Comparison of ENCODE assay signal across 12 cellular contexts in genomic region chr11:128500488-128500887, GRCh38.
DNase-seq lines count a peak whose midpoint lies in the region; ATAC-seq and TF ChIP-seq lines count a peak whose summit lies in the region.
"Had no signal": no experiment of that assay in that cellular context is flagged by ENCODE, and none has a peak within 500 bp of the region (broad histone marks: within the 10 kb centered on the region; RNA-seq: fewer than 3 reads in every experiment).

No MANE protein-coding gene starts in this region.

- peak overlapping the region; percentile 66 for H3K4me3 Mint-ChIP-seq in activated CD8-positive, alpha-beta memory T cell treated with anti-CD3 and anti-CD28 coated beads, Interleukin-2, amount 10 ng/mL, durations not matched to agents 7 days and 5 days
- H3K4me3 Mint-ChIP-seq in activated T-cell treated with anti-CD3 and anti-CD28 coated beads, Interleukin-2, amount 50 U/mL, for 72 hours, result peak overlapping the region; percentile 95
- peak overlapping the region; percentile 71 to 96 (median 78) for H3K4me3 Mint-ChIP-seq in immature natural killer cell

- H3K4me1 Mint-ChIP-seq in activated CD8-positive, alpha-beta memory T cell treated with anti-CD3 and anti-CD28 coated beads, Interleukin-2, amount 10 ng/mL, durations not matched to agents 7 days and 5 days, result peaks cover 96% of the 10 kb centered on the region
- peaks cover 99% of the 10 kb centered on the region for H3K4me1 Mint-ChIP-seq in activated T-cell treated with anti-CD3 and anti-CD28 coated beads, Interleukin-2, amount 50 U/mL, for 72 hours (ENCODE audit: low read depth)
- H3K4me1 Mint-ChIP-seq in immature natural killer cell, result peaks cover 98 to 100% of the 10 kb centered on the region in 2 donors

- H3K4me1 ChIP-seq in thoracic aorta (ENCODE audit: control insufficient read depth in 1 of 2, low read depth in 2 of 2), result peaks cover 91 to 99% of the 10 kb centered on the region in 2 donors

- no peaks in the 10 kb centered on the region for H3K9me3 ChIP-seq in thoracic aorta

- H3K27ac ChIP-seq in thoracic aorta, result peak overlapping the region; percentile 74 to 84
- H3K27ac ChIP-seq: WERI-Rb-1 had no signal

- no peaks in the 10 kb centered on the region for H3K27me3 Mint-ChIP-seq in activated CD8-positive, alpha-beta memory T cell treated with anti-CD3 and anti-CD28 coated beads, Interleukin-2, amount 10 ng/mL, durations not matched to agents 7 days and 5 days
- no peaks in the 10 kb centered on the region for H3K27me3 Mint-ChIP-seq in activated T-cell treated with anti-CD3 and anti-CD28 coated beads, Interleukin-2, amount 50 U/mL, for 72 hours (ENCODE audit: low read depth)
- peaks cover 2 to 22% (median 3%) of the 10 kb centered on the region in 3 donors for H3K27me3 Mint-ChIP-seq in immature natural killer cell (ENCODE audit: low read depth in 3 of 3)

- ATAC-seq in activated CD8-positive, alpha-beta memory T cell treated with anti-CD3 and anti-CD28 coated beads, Interleukin-2, amount 10 ng/mL, durations not matched to agents 7 days and 5 days, result no peak
- no peak for ATAC-seq in activated T-cell treated with anti-CD3 and anti-CD28 coated beads, Interleukin-2, amount 50 U/mL, for 72 hours (replicated peaks in 1 of 2)
- no peak for ATAC-seq in thoracic aorta (ENCODE audit: insufficient number of reproducible peaks, low FRiP score, low read depth)

- no peaks in the 10 kb centered on the region for H3K27me3 ChIP-seq in thoracic aorta (replicated peaks; ENCODE audit: insufficient read depth)

- CTCF ChIA-PET in activated CD8-positive, alpha-beta memory T cell treated with anti-CD3 and anti-CD28 coated beads, Interleukin-2, amount 10 ng/mL, durations not matched to agents 7 days and 5 days (lab: Charles Lee), result interaction anchor here (0.7 to 14.7 kb wide), 8 partner anchors 11 to 210 kb away, joined by 3 to 108 read pairs (median 6); no protein-coding TSS in a partner anchor

- peaks cover 73% of the 10 kb centered on the region for H3K36me3 Mint-ChIP-seq in activated CD8-positive, alpha-beta memory T cell treated with anti-CD3 and anti-CD28 coated beads, Interleukin-2, amount 10 ng/mL, durations not matched to agents 7 days and 5 days
- H3K36me3 Mint-ChIP-seq in activated T-cell treated with anti-CD3 and anti-CD28 coated beads, Interleukin-2, amount 50 U/mL, for 72 hours (ENCODE audit: insufficient read depth in 2 of 2), result peaks cover 35 to 54% of the 10 kb centered on the region in 2 donors
- H3K36me3 Mint-ChIP-seq in immature natural killer cell, result peaks cover 3 to 17% (median 10%) of the 10 kb centered on the region in 3 donors

- peak overlapping the region; percentile 87 for H3K27ac Mint-ChIP-seq in activated CD8-positive, alpha-beta memory T cell treated with anti-CD3 and anti-CD28 coated beads, Interleukin-2, amount 10 ng/mL, durations not matched to agents 7 days and 5 days
- peak overlapping the region; percentile 97 for H3K27ac Mint-ChIP-seq in activated T-cell treated with anti-CD3 and anti-CD28 coated beads, Interleukin-2, amount 50 U/mL, for 72 hours
- H3K27ac Mint-ChIP-seq in immature natural killer cell, result peak overlapping the region; percentile 86 to 98 (median 96)

- no peak for DNase-seq in activated CD8-positive, alpha-beta memory T cell treated with anti-CD3 and anti-CD28 coated beads, Interleukin-2, amount 10 ng/mL, durations not matched to agents 7 days and 5 days
- no peak for DNase-seq in activated CD8-positive, alpha-beta memory T cell treated with anti-CD3 and anti-CD28 coated beads, Interleukin-2, amount 50 U/mL, for 48 hours
- no peak for DNase-seq in activated T-cell treated with anti-CD3 and anti-CD28 coated beads, Interleukin-2, amount 50 U/mL, for 72 hours
- DNase-seq in immature natural killer cell, result no peak
- DNase-seq in thoracic aorta (ENCODE audit: low spot score), result no peak
- no peak for DNase-seq in NCI-H524 (lab: John Stamatoyannopoulos, UW)
- no peak for DNase-seq in NCI-H446 (lab: John Stamatoyannopoulos, UW)
- no peak for DNase-seq in stimulated activated CD4-positive, alpha-beta T cell treated with anti-CD3 and anti-CD28 coated beads, Interleukin-15, amount 100 ng/mL, for 24 hours
- DNase-seq: head of caudate nucleus, Kasumi-1, NCI-H774, WERI-Rb-1 had no signal

- no peaks in the 10 kb centered on the region for H3K36me3 ChIP-seq in thoracic aorta
- H3K36me3 ChIP-seq: WERI-Rb-1 had no signal

- no peaks in the 10 kb centered on the region for H3K9me3 Mint-ChIP-seq in activated CD8-positive, alpha-beta memory T cell treated with anti-CD3 and anti-CD28 coated beads, Interleukin-2, amount 10 ng/mL, durations not matched to agents 7 days and 5 days (ENCODE audit: low read depth)
- H3K9me3 Mint-ChIP-seq in activated T-cell treated with anti-CD3 and anti-CD28 coated beads, Interleukin-2, amount 50 U/mL, for 72 hours, result no peaks in the 10 kb centered on the region
- H3K9me3 Mint-ChIP-seq in immature natural killer cell, result no peaks in the 10 kb centered on the region

- TF ChIP-seq CTCF in thoracic aorta (IDR thresholded peaks at IDR 0.05), result no peak

- H3K4me3 ChIP-seq in thoracic aorta, result no peak overlapping the region
